In genomic region chr10:109280837-109281236, GRCh38 we compare ENCODE assay signal across 36 cellular contexts.
A peak's percentile ranks its signal among the peaks of the same experiment; 100 is the strongest.
DNase-seq lines count a peak whose midpoint lies in the region; ATAC-seq, FAIRE-seq and TF ChIP-seq lines count a peak whose summit lies in the region.
"Had no signal": no experiment of that assay in that cellular context is flagged by ENCODE, and none has a peak within 500 bp of the region (broad histone marks: within the 10 kb centered on the region; RNA-seq: fewer than 3 reads in every experiment).

No MANE protein-coding gene starts in this region.

- TF ChIP-seq RAD21 in HepG2 (CRISPR knock-in tag; IDR thresholded peaks at IDR 0.05) (no peak), A549 (conservative IDR thresholded peaks at IDR 0.05 in 1 of 2, IDR thresholded peaks at IDR 0.05 in 1 of 2) (no peak), IMR-90 (IDR thresholded peaks at IDR 0.05; ENCODE audit: low read length) (no peak)

- FAIRE-seq in HepG2 (lab: Jason Lieb, UNC) = no peak
- no peak for FAIRE-seq in A549 (lab: Jason Lieb, UNC)
- FAIRE-seq: A204.1, D721Med had no signal

- in situ Hi-C loops in HepG2 (cut with HindIII; ENCODE audit: extremely low pct_ligation_motif_present, low pct_unique_long_range_greater_than_20kb) (no loop called here), IMR-90 (cut with MboI; ENCODE audit: low sequenced_read_pairs) (no loop called here)

- H2AK5ac ChIP-seq in IMR-90 (ENCODE audit: low read depth, low read length) = no peak overlapping the region

- peaks cover 5% of the 10 kb centered on the region; the same call in 1 of the 2 replicates for H3K9me1 ChIP-seq in IMR-90 (ENCODE audit: insufficient read depth, low read length)

- H3K9me2 ChIP-seq in PC-9 (ENCODE audit: insufficient read depth) = no peaks in the 10 kb centered on the region

- H4K8ac ChIP-seq in IMR-90 (ENCODE audit: low read depth in 2 of 2, low read length in 2 of 2) = no peak overlapping the region

- H3K9me3 ChIP-seq in HepG2 (ENCODE audit: low read length) (peaks cover 6% of the 10 kb centered on the region), right lobe of liver (no peaks in the 10 kb centered on the region), A549 (no peaks in the 10 kb centered on the region), IMR-90 (ENCODE audit: control insufficient read depth, insufficient read depth, low read length) (no peaks in the 10 kb centered on the region), PC-9 (ENCODE audit: insufficient read depth, low read depth) (no peaks in the 10 kb centered on the region)
- H3K9me3 ChIP-seq: BE2C; BLaER1; BLaER1 treated with 17β-estradiol and CSF1 and Interleukin-3, amounts not matched to agents 10 nM and 100 nM; Caco-2 had no signal

- H4K91ac ChIP-seq in IMR-90 (ENCODE audit: insufficient read depth, low read depth, low read length) = peak overlapping the region; percentile 34; the same call in 1 of the 2 replicates

- H3K4me2 ChIP-seq in HepG2 (ENCODE audit: low read depth, low read length) (no peak overlapping the region), A549 (no peak overlapping the region), IMR-90 (ENCODE audit: low read depth, low read length) (no peak overlapping the region), PC-9 (no peak overlapping the region)
- H3K4me2 ChIP-seq: BLaER1; BLaER1 treated with 17β-estradiol and CSF1 and Interleukin-3, amounts not matched to agents 10 nM and 100 nM had no signal

- peak overlapping the region; percentile 23 for H3K27ac Mint-ChIP-seq in mesothelial cell of epicardium
- H3K27ac Mint-ChIP-seq: B cell; CD14-positive monocyte; CD4-positive, alpha-beta memory T cell; CD4-positive, alpha-beta T cell; CD4-positive, CD25-positive, alpha-beta regulatory T cell; CD8-positive, alpha-beta memory T cell; CD8-positive, alpha-beta T cell had no signal

- H3K4me3 ChIP-seq in HepG2 (replicated peaks in 1 of 3; ENCODE audit: insufficient read depth in 1 of 3, low read depth in 2 of 3, low read length in 3 of 3) (no peak overlapping the region), right lobe of liver (no peak overlapping the region), A549 (no peak overlapping the region), IMR-90 (ENCODE audit: insufficient read depth, low read depth, low read length) (no peak overlapping the region), PC-9 (no peak overlapping the region)
- H3K4me3 ChIP-seq: BLaER1; BLaER1 treated with 17β-estradiol and CSF1 and Interleukin-3, amounts not matched to agents 10 nM and 100 nM had no signal

- H3K27ac ChIP-seq in HepG2 (ENCODE audit: extremely low read length, insufficient read depth, low read length) (no peak overlapping the region), right lobe of liver (no peak overlapping the region), A549 (no peak overlapping the region), IMR-90 (ENCODE audit: insufficient read depth, low read length) (no peak overlapping the region), PC-9 (no peak overlapping the region)
- H3K27ac ChIP-seq: 22Rv1; BLaER1; BLaER1 treated with 17β-estradiol and CSF1 and Interleukin-3, amounts not matched to agents 10 nM and 100 nM; C4-2B had no signal

- no peak for TF ChIP-seq POLR2A in HepG2 (IDR thresholded peaks at IDR 0.05; ENCODE audit: insufficient read depth in 1 of 2, low read depth in 2 of 2, low read length in 2 of 2)
- TF ChIP-seq POLR2A in right lobe of liver (IDR thresholded peaks at IDR 0.05) = no peak
- TF ChIP-seq POLR2A in A549 (IDR thresholded peaks at IDR 0.05; ENCODE audit: low read length) = no peak
- TF ChIP-seq POLR2A in IMR-90 (IDR thresholded peaks at IDR 0.05; ENCODE audit: low read depth, low read length) = no peak

- H2BK20ac ChIP-seq in IMR-90 (ENCODE audit: low read depth, low read length) = no peak overlapping the region

- H3K9ac ChIP-seq in HepG2 (ENCODE audit: insufficient read depth, low read depth, low read length) = no peak overlapping the region
- no peak overlapping the region for H3K9ac ChIP-seq in IMR-90 (ENCODE audit: low read depth, low read length)
- H3K9ac ChIP-seq: BLaER1; BLaER1 treated with 17β-estradiol and CSF1 and Interleukin-3, amounts not matched to agents 10 nM and 100 nM had no signal

- H4K20me1 ChIP-seq in HepG2 (ENCODE audit: insufficient read depth, low read length) (no peaks in the 10 kb centered on the region), IMR-90 (ENCODE audit: insufficient read depth, low read length) (no peaks in the 10 kb centered on the region), PC-9 (ENCODE audit: insufficient read depth) (no peaks in the 10 kb centered on the region)
- H4K20me1 ChIP-seq: BLaER1; BLaER1 treated with 17β-estradiol and CSF1 and Interleukin-3, amounts not matched to agents 10 nM and 100 nM had no signal

- peaks cover 24% of the 10 kb centered on the region for H3K4me1 Mint-ChIP-seq in mesothelial cell of epicardium
- H3K4me1 Mint-ChIP-seq: B cell; CD14-positive monocyte; CD4-positive, alpha-beta memory T cell; CD4-positive, CD25-positive, alpha-beta regulatory T cell; CD8-positive, alpha-beta memory T cell had no signal

- peak overlapping the region; percentile 33 for H2BK5ac ChIP-seq in IMR-90 (ENCODE audit: low read depth, low read length, poor library complexity, severe bottlenecking)

- no peak for TF ChIP-seq CTCF in HepG2 (CRISPR knock-in tag; IDR thresholded peaks at IDR 0.05)
- TF ChIP-seq CTCF in right lobe of liver (IDR thresholded peaks at IDR 0.05) = no peak
- no peak for TF ChIP-seq CTCF in A549 (IDR thresholded peaks at IDR 0.05)
- TF ChIP-seq CTCF in IMR-90 (conservative IDR thresholded peaks at IDR 0.05; ENCODE audit: low read depth, low read length) = no peak
- no peak for TF ChIP-seq CTCF in mesothelial cell of epicardium (IDR thresholded peaks at IDR 0.05; ENCODE audit: unreplicated experiment)
- TF ChIP-seq CTCF in PC-9 (conservative IDR thresholded peaks at IDR 0.05) = no peak

- H3K23ac ChIP-seq in IMR-90 (ENCODE audit: low read depth, low read length) = no peak overlapping the region

- no peak for ATAC-seq in HepG2
- no peak for ATAC-seq in right lobe of liver
- ATAC-seq in A549 = no peak
- no peak for ATAC-seq in IMR-90 (ENCODE audit: low read depth)
- ATAC-seq: CD8-positive, alpha-beta T cell had no signal

- no peak overlapping the region for H3K4ac ChIP-seq in IMR-90 (ENCODE audit: low read depth, low read length)

- TF ChIP-seq EP300 in HepG2 (IDR thresholded peaks at IDR 0.05; ENCODE audit: low read depth in 2 of 2, low read length in 2 of 2) (no peak), HepG2 (CRISPR knock-in tag; IDR thresholded peaks at IDR 0.05; ENCODE audit: borderline replicate concordance) (no peak), A549 (IDR thresholded peaks at IDR 0.05) (no peak)

- H3K4me1 ChIP-seq in HepG2 (ENCODE audit: insufficient read depth, low read length) (no peaks in the 10 kb centered on the region), right lobe of liver (no peaks in the 10 kb centered on the region), A549 (no peaks in the 10 kb centered on the region), IMR-90 (ENCODE audit: control insufficient read depth, insufficient read depth, low read length) (peaks cover 12% of the 10 kb centered on the region), PC-9 (replicated peaks; ENCODE audit: insufficient read depth) (no peaks in the 10 kb centered on the region)
- H3K4me1 ChIP-seq: BE2C; BLaER1; BLaER1 treated with 17β-estradiol and CSF1 and Interleukin-3, amounts not matched to agents 10 nM and 100 nM had no signal

- POLR2A ChIA-PET in HepG2 (lab: Yijun Ruan, JAX) = no interaction called here
- POLR2A ChIA-PET in A549 (lab: Yijun Ruan, JAX) = no interaction called here
- POLR2A ChIA-PET in IMR-90 (lab: Charles Lee; ENCODE audit: unreplicated experiment) = no interaction called here
- POLR2A ChIA-PET in PC-9 (lab: Charles Lee; ENCODE audit: unreplicated experiment) = no interaction called here

- H4K5ac ChIP-seq in IMR-90 (ENCODE audit: low read depth, low read length) = 0 out of 2 replicates have a peak overlapping the region, but pooled peaks have one; percentile 61

- no peaks in the 10 kb centered on the region for H3K36me3 Mint-ChIP-seq in mesothelial cell of epicardium
- H3K36me3 Mint-ChIP-seq: CD14-positive monocyte; CD4-positive, alpha-beta memory T cell; CD4-positive, CD25-positive, alpha-beta regulatory T cell; CD8-positive, alpha-beta memory T cell; CD8-positive, alpha-beta T cell had no signal

- no peaks in the 10 kb centered on the region for H3K79me1 ChIP-seq in IMR-90 (ENCODE audit: low read depth in 1 of 2, low read length in 2 of 2)

- H3K36me3 ChIP-seq in HepG2 (replicated peaks in 1 of 2; ENCODE audit: control insufficient read depth in 1 of 2, insufficient read depth in 2 of 2, low read length in 2 of 2) = no peaks in the 10 kb centered on the region
- H3K36me3 ChIP-seq in right lobe of liver = no peaks in the 10 kb centered on the region
- no peaks in the 10 kb centered on the region for H3K36me3 ChIP-seq in IMR-90 (ENCODE audit: control insufficient read depth, insufficient read depth, low read length)
- H3K36me3 ChIP-seq in PC-9 (ENCODE audit: low read depth) = no peaks in the 10 kb centered on the region
- H3K36me3 ChIP-seq: BE2C; BLaER1; BLaER1 treated with 17β-estradiol and CSF1 and Interleukin-3, amounts not matched to agents 10 nM and 100 nM had no signal

- H3K79me2 ChIP-seq in HepG2 (ENCODE audit: insufficient read depth, low read length) (no peaks in the 10 kb centered on the region), PC-9 (ENCODE audit: low read depth) (no peaks in the 10 kb centered on the region)

- H3K27me3 ChIP-seq in HepG2 (ENCODE audit: control insufficient read depth in 1 of 2, insufficient read depth in 2 of 2, low read length in 2 of 2) (no peaks in the 10 kb centered on the region; a peak in 1 of 5 replicates), right lobe of liver (no peaks in the 10 kb centered on the region), IMR-90 (ENCODE audit: control insufficient read depth, insufficient read depth, low read length) (no peaks in the 10 kb centered on the region), PC-9 (ENCODE audit: insufficient read depth, low read depth) (no peaks in the 10 kb centered on the region)
- H3K27me3 ChIP-seq: BE2C; BLaER1; BLaER1 treated with 17β-estradiol and CSF1 and Interleukin-3, amounts not matched to agents 10 nM and 100 nM had no signal

- no TSS peak for BruUV-seq in HepG2 (replicated peaks; lab: Mats Ljungman, UMichigan)
- BruUV-seq in IMR-90 (replicated peaks; lab: Mats Ljungman, UMichigan) = no TSS peak
- BruUV-seq in PC-9 (replicated peaks; lab: Mats Ljungman, UMichigan) = no TSS peak

- CTCF ChIA-PET in HepG2 (lab: Yijun Ruan, JAX; ENCODE audit: low intra/inter-chr PET ratio, low total read pairs) (no interaction called here), A549 (lab: Yijun Ruan, JAX) (no interaction called here), IMR-90 (lab: Yijun Ruan, JAX) (no interaction called here), PC-9 (lab: Charles Lee) (no interaction called here)

- H3K56ac ChIP-seq in IMR-90 (ENCODE audit: extremely low read depth, insufficient read depth, low read length) = no peak overlapping the region

- H3K9me3 Mint-ChIP-seq in mesothelial cell of epicardium = peaks cover 6% of the 10 kb centered on the region
- H3K9me3 Mint-ChIP-seq: CD4-positive, alpha-beta T cell had no signal

- no peak overlapping the region for H2BK15ac ChIP-seq in IMR-90 (ENCODE audit: low read depth, low read length)

- no peak overlapping the region for H3K14ac ChIP-seq in IMR-90 (replicated peaks; ENCODE audit: low read depth, low read length)

- H2BK120ac ChIP-seq in IMR-90 (ENCODE audit: low read depth, low read length) = peak overlapping the region; percentile 61

- H3K18ac ChIP-seq in IMR-90 (ENCODE audit: low read depth, low read length) = peak overlapping the region; percentile 72; the same call in 1 of the 2 replicates

- no peaks in the 10 kb centered on the region for H3F3A ChIP-seq in PC-9 (ENCODE audit: insufficient read depth, low read depth)

- no peak overlapping the region for H3K4me3 Mint-ChIP-seq in mesothelial cell of epicardium
- H3K4me3 Mint-ChIP-seq: B cell; CD14-positive monocyte; CD4-positive, alpha-beta memory T cell; CD4-positive, alpha-beta T cell; CD4-positive, CD25-positive, alpha-beta regulatory T cell; CD8-positive, alpha-beta memory T cell; CD8-positive, alpha-beta T cell had no signal

- DNase-seq in HepG2 (ENCODE audit: low spot score) (no peak), right lobe of liver (no peak), A549 (ENCODE audit: low read depth in 1 of 2, low spot score in 1 of 2) (no peak), IMR-90 (no peak), mesothelial cell of epicardium (ENCODE audit: low spot score in 2 of 2, unreplicated experiment in 2 of 2) (no peak), PC-9 (no peak)
- no peak for DNase-seq in activated CD4-positive, CD25-positive, alpha-beta regulatory T cell (lab: John Stamatoyannopoulos, UW)
- DNase-seq in activated naive CD4-positive, alpha-beta T cell treated with Interleukin-2 at 50 U/mL for 16 hours = no peak
- DNase-seq: 8988T; ACHN; AML-193; BE2C; C1 segment of cervical spinal cord; Caco-2; Calu3; CD4-positive, alpha-beta memory T cell; CD4-positive, alpha-beta T cell; CD4-positive, CD25-positive, alpha-beta regulatory T cell; CD8-positive, alpha-beta memory T cell; CD8-positive, alpha-beta T cell; COR-L47; DMS 273 treated with DMSO at 0.1 percent for 48 hours; DMS153; DMS53; DMS79; DMS79 treated with DMSO at 0.1 percent for 48 hours; DND-41; EL had no signal

- intact Hi-C loops in HepG2 (cut with micrococcal nuclease; ENCODE audit: unreplicated experiment) = no loop called here
- intact Hi-C loops in right lobe of liver (cut with DNase I) = no loop called here
- intact Hi-C loops in IMR-90 (cut with micrococcal nuclease) = loop anchor here (5.0 kb wide), 1 partner anchor 74 kb away; no protein-coding TSS in a partner anchor
- intact Hi-C loops in PC-9 (cut with micrococcal nuclease; ENCODE audit: unreplicated experiment) = no loop called here

- no peaks in the 10 kb centered on the region for H3K27me3 Mint-ChIP-seq in mesothelial cell of epicardium (ENCODE audit: low read depth)
- H3K27me3 Mint-ChIP-seq: B cell; CD4-positive, alpha-beta memory T cell; CD4-positive, alpha-beta T cell; CD4-positive, CD25-positive, alpha-beta regulatory T cell; CD8-positive, alpha-beta memory T cell had no signal

- 2% methylated on average over 8 of the region's 8 CpGs for WGBS in HepG2 (ENCODE audit: low lambda C conversion rate)
- 49% methylated on average over 8 of the region's 8 CpGs for WGBS in right lobe of liver (ENCODE audit: insufficient coverage, low coverage, low lambda C conversion rate, missing lambda C conversion rate)
- 5% methylated on average over 8 of the region's 8 CpGs for WGBS in A549 (ENCODE audit: missing lambda C conversion rate)
- WGBS in IMR-90 (ENCODE audit: extremely low coverage in 2 of 2, insufficient read length in 1 of 2), 2 experiments = no CpG with 5 or more reads among the region's 8 CpGs

- H2AFZ ChIP-seq in HepG2 (ENCODE audit: low read length) = no peak overlapping the region
- H2AFZ ChIP-seq in IMR-90 (replicated peaks; ENCODE audit: low read length, poor library complexity) = no peak overlapping the region
- H2AFZ ChIP-seq in PC-9 = no peak overlapping the region

- no peak overlapping the region for H2AK9ac ChIP-seq in IMR-90 (replicated peaks; ENCODE audit: low read depth, low read length, poor library complexity)

- dilution Hi-C loops in IMR-90 (cut with HindIII; ENCODE audit: low sequenced_read_pairs, unreplicated experiment) = no loop called here

Comparison
In these comparisons a context has a peak if more than half of its experiments do, and no peak if none do; other contexts are left out.
1. Of the 38 proteins assayed by ChIP-seq in both HepG2 and A549: peak only in HepG2: none; only in A549: none; in both: MAFK; in neither: 37.